Comparison of ENCODE assay signal across 1 cellular context in the genomic region with DNA sequence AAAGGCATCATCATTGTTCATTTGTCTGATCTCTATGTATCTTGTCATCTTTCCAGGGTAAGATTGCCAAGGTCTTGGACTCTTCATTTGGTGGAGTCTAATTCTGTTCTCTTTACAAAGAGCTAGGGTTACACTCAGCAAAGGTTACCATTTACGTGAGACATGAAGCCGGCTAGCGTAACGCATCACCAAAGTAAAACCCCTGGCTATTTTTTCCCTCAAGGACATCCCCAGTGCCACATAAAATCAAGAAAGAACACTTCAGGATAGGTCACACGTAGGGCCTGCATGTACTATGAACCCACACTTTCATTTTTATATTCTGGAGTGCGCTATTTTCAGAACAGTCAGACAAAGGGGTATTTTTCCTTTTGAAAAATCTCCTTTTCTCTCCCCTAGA.
TF ChIP-seq lines count a peak whose summit lies in the region.

No MANE protein-coding gene starts in this region.

TF ChIP-seq in H1, 55 proteins besides CTCF, POLR2A, EP300 and RAD21 (continued from another document):
- TF ChIP-seq CBX5 (IDR thresholded peaks at IDR 0.05; ENCODE audit: low read depth, low read length) = no peak
- no peak for TF ChIP-seq SIRT6 (IDR thresholded peaks at IDR 0.05; ENCODE audit: low read length)
- no peak for TF ChIP-seq SP4 (IDR thresholded peaks at IDR 0.05; ENCODE audit: low read length)
- no peak for TF ChIP-seq GTF2F1 (IDR thresholded peaks at IDR 0.05; ENCODE audit: borderline replicate concordance, low read depth, low read length)
- no peak for TF ChIP-seq YY1 (IDR thresholded peaks at IDR 0.05; ENCODE audit: low read depth, low read length)
- TF ChIP-seq CTBP2 (IDR thresholded peaks at IDR 0.05; ENCODE audit: borderline replicate concordance, insufficient read depth, insufficient read length, low read length) = no peak
- no peak for TF ChIP-seq EZH2 (IDR thresholded peaks at IDR 0.05; ENCODE audit: low read depth, low read length, severe bottlenecking)
- TF ChIP-seq KDM1A (IDR thresholded peaks at IDR 0.05; ENCODE audit: borderline replicate concordance, low read length) = no peak
- TF ChIP-seq JUN (IDR thresholded peaks at IDR 0.05; ENCODE audit: low read depth, low read length) = no peak
- TF ChIP-seq SRF (IDR thresholded peaks at IDR 0.05; ENCODE audit: low read depth, low read length) = no peak
